24 cellular contexts compared by ENCODE assay signal in the genomic region with DNA sequence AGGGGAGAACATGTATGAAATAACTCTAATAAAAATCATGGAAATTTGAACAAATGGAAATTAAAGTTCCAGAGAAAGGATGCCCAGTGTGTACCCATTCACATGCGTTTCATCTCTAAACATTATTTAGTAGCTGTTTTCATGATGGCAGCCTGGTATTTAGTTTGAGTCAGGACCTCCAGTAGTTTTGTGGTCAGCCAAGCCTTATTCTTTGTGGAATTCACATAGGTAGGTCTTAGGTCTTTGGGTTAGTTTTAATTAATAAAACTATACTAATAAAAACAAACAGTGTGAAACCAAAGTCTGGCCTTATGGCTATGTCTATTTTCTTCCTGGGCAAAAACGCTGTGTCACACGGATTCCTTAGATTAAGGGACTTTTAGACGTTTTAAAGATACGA.
"Had no signal": no experiment of that assay in that cellular context is flagged by ENCODE, and none has a peak within 500 bp of the region (broad histone marks: within the 10 kb centered on the region; RNA-seq: fewer than 3 reads in every experiment).

No MANE protein-coding gene starts in this region.

- DNase-seq: activated CD4-positive, alpha-beta T cell treated with anti-CD3 and anti-CD28 coated beads, Interleukin-2, amount 10 ng/mL, durations not matched to agents 24 days and 14 days; activated CD4-positive, alpha-beta T cell treated with anti-CD3 and anti-CD28 coated beads, Interleukin-2, amount 50 U/mL, for 4 hours; activated CD8-positive, alpha-beta memory T cell treated with anti-CD3 and anti-CD28 coated beads, Interleukin-2, amount 50 U/mL, for 4 hours; activated CD8-positive, alpha-beta T cell treated with anti-CD3 and anti-CD28 coated beads, Interleukin-2, amount 10 ng/mL, durations not matched to agents 7 days and 5 days; activated gamma-delta T cell treated with Interleukin-2 at 50 U/mL for 16 hours; activated naive CD4-positive, alpha-beta T cell treated with anti-CD3 and anti-CD28 coated beads for 36 hours; activated T-cell treated with anti-CD3 and anti-CD28 coated beads for 4 hours; activated T-cell treated with anti-CD3 and anti-CD28 coated beads, Interleukin-2, amount 50 U/mL, for 4 hours; adrenal gland; caudate nucleus; Kasumi-1; KG1; MM.1S; MV-4-11; NCI-H1092; NCI-H1436 treated with DMSO at 0.1 percent for 48 hours; NCI-H1694 treated with DMSO at 0.1 percent for 48 hours; NCI-H2029; NCI-H345; NCI-H524 treated with DMSO at 0.1 percent for 48 hours; PC-9 had no signal

- ATAC-seq: activated CD8-positive, alpha-beta T cell treated with anti-CD3 and anti-CD28 coated beads, Interleukin-2, amount 10 ng/mL, durations not matched to agents 7 days and 5 days; activated naive CD4-positive, alpha-beta T cell treated with anti-CD3 and anti-CD28 coated beads, Interleukin-2, amount 50 U/mL, for 72 hours; activated T-cell treated with anti-CD3 and anti-CD28 coated beads, Interleukin-2, amount 50 U/mL, for 4 hours; Right ventricle myocardium inferior had no signal

- H3K36me3 ChIP-seq: adrenal gland had no signal

- H3K27me3 ChIP-seq: adrenal gland had no signal

- H3K9me3 ChIP-seq: adrenal gland had no signal

- H3K4me3 ChIP-seq: adrenal gland, PC-9, SK-N-MC had no signal
